In the genomic region with DNA sequence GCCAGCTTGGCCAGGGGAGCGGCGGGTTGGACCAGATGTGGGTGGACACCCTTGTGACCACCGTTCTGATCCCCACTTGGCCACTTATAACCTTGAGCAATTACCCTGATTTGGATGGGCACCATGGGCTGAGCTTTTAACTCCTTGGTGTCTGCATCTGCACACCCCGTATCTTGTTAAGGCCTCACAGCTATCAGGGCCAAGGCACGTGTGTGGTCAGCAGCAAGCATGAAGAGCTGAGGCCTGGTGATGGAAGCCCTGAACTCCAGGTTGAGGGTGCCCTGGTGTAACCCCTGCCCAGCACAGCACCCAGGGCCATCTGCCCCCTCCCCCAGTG, we compare ENCODE assay signal across 10 cellular contexts.
A peak's percentile ranks its signal among the peaks of the same experiment; 100 is the strongest.
DNase-seq lines count a peak whose midpoint lies in the region; ATAC-seq, FAIRE-seq and TF ChIP-seq lines count a peak whose summit lies in the region.
"Had no signal": no experiment of that assay in that cellular context is flagged by ENCODE, and none has a peak within 500 bp of the region (broad histone marks: within the 10 kb centered on the region; RNA-seq: fewer than 3 reads in every experiment).

No MANE protein-coding gene starts in this region.

- H3K9me3 Mint-ChIP-seq in activated T-cell treated with anti-CD3 and anti-CD28 coated beads, Interleukin-2, amount 50 U/mL, for 72 hours = no peaks in the 10 kb centered on the region
- H3K9me3 Mint-ChIP-seq: dendritic cell treated with granulocyte-macrophage colony-stimulating factor and Interleukin-4, amounts not matched to agents 40 ng/mL and 50 ng/mL, for 4 days had no signal

- no peak overlapping the region for H3K4me3 Mint-ChIP-seq in activated T-cell treated with anti-CD3 and anti-CD28 coated beads, Interleukin-2, amount 50 U/mL, for 72 hours
- H3K4me3 Mint-ChIP-seq: dendritic cell treated with granulocyte-macrophage colony-stimulating factor and Interleukin-4, amounts not matched to agents 40 ng/mL and 50 ng/mL, for 4 days had no signal

- peak; percentile 21 for ATAC-seq in lung (ENCODE audit: insufficient read depth, low FRiP score)
- no peak for ATAC-seq in activated T-cell treated with anti-CD3 and anti-CD28 coated beads, Interleukin-2, amount 50 U/mL, for 72 hours (replicated peaks in 1 of 2)

- peak overlapping the region; percentile 99 for H3K27ac ChIP-seq in HUES6 (ENCODE audit: low read depth, low read length)
- H3K27ac ChIP-seq in coronary artery = peak overlapping the region; percentile 72 to 91
- peak overlapping the region; percentile 75 to 84 for H3K27ac ChIP-seq in lung (ENCODE audit: low read depth in 1 of 2, low read length in 1 of 2)
- H3K27ac ChIP-seq in suprapubic skin = peak overlapping the region; percentile 91

- H3K4me3 ChIP-seq in HUES6 (ENCODE audit: low read depth, low read length) (peak overlapping the region; percentile 28; the same call in 1 of the 2 replicates), coronary artery (no peak overlapping the region), lung (no peak overlapping the region), suprapubic skin (no peak overlapping the region)

- TF ChIP-seq EP300 in suprapubic skin (IDR thresholded peaks at IDR 0.05) = no peak

- H3K27me3 Mint-ChIP-seq in activated T-cell treated with anti-CD3 and anti-CD28 coated beads, Interleukin-2, amount 50 U/mL, for 72 hours (ENCODE audit: low read depth) = no peaks in the 10 kb centered on the region
- H3K27me3 Mint-ChIP-seq: dendritic cell treated with granulocyte-macrophage colony-stimulating factor and Interleukin-4, amounts not matched to agents 40 ng/mL and 50 ng/mL, for 4 days had no signal

- no peak for DNase-seq in coronary artery (ENCODE audit: low spot score)
- DNase-seq in lung (ENCODE audit: low spot score) = no peak
- no peak for DNase-seq in suprapubic skin (ENCODE audit: low spot score in 2 of 2)
- no peak for DNase-seq in GM12891 (ENCODE audit: insufficient read length, low spot score)
- DNase-seq in SIG-M5 (lab: John Stamatoyannopoulos, UW) = no peak
- no peak for DNase-seq in activated T-cell treated with anti-CD3 and anti-CD28 coated beads, Interleukin-2, amount 50 U/mL, for 72 hours
- DNase-seq in GOT3 (lab: John Stamatoyannopoulos, UW) = no peak
- DNase-seq: SHP77 treated with DMSO at 0.1 percent for 48 hours had no signal

- no peaks in the 10 kb centered on the region for H3K36me3 Mint-ChIP-seq in activated T-cell treated with anti-CD3 and anti-CD28 coated beads, Interleukin-2, amount 50 U/mL, for 72 hours (ENCODE audit: insufficient read depth in 2 of 2)

- no peaks in the 10 kb centered on the region for H3K4me1 Mint-ChIP-seq in activated T-cell treated with anti-CD3 and anti-CD28 coated beads, Interleukin-2, amount 50 U/mL, for 72 hours (ENCODE audit: low read depth)

- no peaks in the 10 kb centered on the region for H3K27me3 ChIP-seq in HUES6 (ENCODE audit: control insufficient read depth, insufficient read depth, low read length)
- H3K27me3 ChIP-seq in lung (ENCODE audit: control insufficient read depth, insufficient read depth) = no peaks in the 10 kb centered on the region
- no peaks in the 10 kb centered on the region for H3K27me3 ChIP-seq in suprapubic skin

- peaks cover 58% of the 10 kb centered on the region for H3K4me1 ChIP-seq in HUES6 (ENCODE audit: control insufficient read depth, insufficient read depth, low read length)
- H3K4me1 ChIP-seq in lung (ENCODE audit: control insufficient read depth in 2 of 2, insufficient read depth in 2 of 2, low read length in 2 of 2) = peaks cover 37 to 69% of the 10 kb centered on the region in 2 donors
- H3K4me1 ChIP-seq in suprapubic skin = peaks cover 95% of the 10 kb centered on the region

- 57 to 71% methylated on average over 5 of the region's 5 CpGs for WGBS in lung, 2 donors
- 0% methylated on average over 1 of the region's 5 CpGs for WGBS in suprapubic skin

- TF ChIP-seq POLR2A in suprapubic skin (IDR thresholded peaks at IDR 0.05) (no peak), GM12891 (IDR thresholded peaks at IDR 0.05; ENCODE audit: low read depth, low read length) (no peak)

- H3K9me3 ChIP-seq in HUES6 (ENCODE audit: control insufficient read depth, insufficient read depth, low read depth, low read length) (no peaks in the 10 kb centered on the region), lung (ENCODE audit: control insufficient read depth in 2 of 2, insufficient read depth in 1 of 2, low read length in 1 of 2) (no peaks in the 10 kb centered on the region), suprapubic skin (no peaks in the 10 kb centered on the region)

- TF ChIP-seq CTCF in coronary artery (IDR thresholded peaks at IDR 0.05) = no peak
- no peak for TF ChIP-seq CTCF in lung (IDR thresholded peaks at IDR 0.05; ENCODE audit: control extremely low read depth, extremely low read depth)
- TF ChIP-seq CTCF in suprapubic skin (IDR thresholded peaks at IDR 0.05) = no peak

- H3K36me3 ChIP-seq in HUES6 (ENCODE audit: control insufficient read depth, insufficient read depth, low read length) (peaks cover 9% of the 10 kb centered on the region), lung (ENCODE audit: control insufficient read depth in 2 of 2, insufficient read depth in 2 of 2, low read length in 2 of 2) (peaks cover 0 to 3% of the 10 kb centered on the region in 2 donors), suprapubic skin (peaks cover 12% of the 10 kb centered on the region)

- H3K9ac ChIP-seq in HUES6 (ENCODE audit: low read length) = peak overlapping the region; percentile 84

- no peak for FAIRE-seq in GM12891 (lab: Jason Lieb, UNC)

- no peak overlapping the region for H3K27ac Mint-ChIP-seq in activated T-cell treated with anti-CD3 and anti-CD28 coated beads, Interleukin-2, amount 50 U/mL, for 72 hours

TF ChIP-seq in GM12891, 5 proteins besides CTCF, POLR2A, EP300 and RAD21:
- TF ChIP-seq POLR2AphosphoS5 (IDR thresholded peaks at IDR 0.05; ENCODE audit: low read depth, low read length) (no peak), PAX5 (IDR thresholded peaks at IDR 0.05; ENCODE audit: insufficient read depth, low read length, severe bottlenecking) (no peak), SPI1 (IDR thresholded peaks at IDR 0.05; ENCODE audit: low read depth, low read length) (no peak), POU2F2 (IDR thresholded peaks at IDR 0.05; ENCODE audit: low read depth, low read length) (no peak), TAF1 (IDR thresholded peaks at IDR 0.05; ENCODE audit: low read depth, low read length) (no peak)
